Comparison of ENCODE assay signal across 31 cellular contexts in genomic region chr6:131393433-131393832, GRCh38.
DNase-seq lines count a peak whose midpoint lies in the region; ATAC-seq and TF ChIP-seq lines count a peak whose summit lies in the region.
"Had no signal": no experiment of that assay in that cellular context is flagged by ENCODE, and none has a peak within 500 bp of the region (broad histone marks: within the 10 kb centered on the region; RNA-seq: fewer than 3 reads in every experiment).

No MANE protein-coding gene starts in this region.

- H3K27ac ChIP-seq in HEK293 (ENCODE audit: extremely low read depth, low read depth, low read length) (no peak overlapping the region), tibial artery (no peak overlapping the region)
- H3K27ac ChIP-seq: 22Rv1; A549; BLaER1; BLaER1 treated with 17β-estradiol and CSF1 and Interleukin-3, amounts not matched to agents 10 nM and 100 nM; C4-2B had no signal

- POLR2A ChIA-PET in HEK293 (lab: Yijun Ruan, JAX), result no interaction called here
- POLR2A ChIA-PET in WTC11 (lab: Charles Lee), result no interaction called here
- POLR2A ChIA-PET in activated CD4-positive, alpha-beta T cell treated with anti-CD3 and anti-CD28 coated beads, Interleukin-2, amount 10 ng/mL, durations not matched to agents 7 days and 5 days (lab: Charles Lee), result no interaction called here

- no peak overlapping the region for H3K27ac Mint-ChIP-seq in WTC11
- no peak overlapping the region for H3K27ac Mint-ChIP-seq in activated CD4-positive, alpha-beta T cell treated with anti-CD3 and anti-CD28 coated beads, Interleukin-2, amount 10 ng/mL, durations not matched to agents 7 days and 5 days
- H3K27ac Mint-ChIP-seq: B cell; CD14-positive monocyte; CD4-positive, alpha-beta T cell; CD4-positive, CD25-positive, alpha-beta regulatory T cell; CD8-positive, alpha-beta memory T cell; CD8-positive, alpha-beta T cell had no signal

- intact Hi-C loops in tibial artery (cut with DNase I; ENCODE audit: low total_unique reads), result no loop called here

- H3K4me3 Mint-ChIP-seq in WTC11, result no peak overlapping the region
- H3K4me3 Mint-ChIP-seq in activated CD4-positive, alpha-beta T cell treated with anti-CD3 and anti-CD28 coated beads, Interleukin-2, amount 10 ng/mL, durations not matched to agents 7 days and 5 days, result no peak overlapping the region
- H3K4me3 Mint-ChIP-seq: B cell; CD14-positive monocyte; CD4-positive, alpha-beta memory T cell; CD4-positive, alpha-beta T cell; CD4-positive, CD25-positive, alpha-beta regulatory T cell; CD8-positive, alpha-beta memory T cell; CD8-positive, alpha-beta T cell had no signal

- no peak for TF ChIP-seq CTCF in HEK293 (tag by site-specific recombination; IDR thresholded peaks at IDR 0.05)
- no peak for TF ChIP-seq CTCF in WTC11 (IDR thresholded peaks at IDR 0.05)
- TF ChIP-seq CTCF in tibial artery (IDR thresholded peaks at IDR 0.05), result no peak

- no peak for DNase-seq in WTC11 (ENCODE audit: low spot score)
- DNase-seq in tibial artery, result no peak
- no peak for DNase-seq in activated CD4-positive, alpha-beta T cell treated with anti-CD3 and anti-CD28 coated beads, Interleukin-2, amount 10 ng/mL, durations not matched to agents 7 days and 5 days
- DNase-seq: 8988T; ACHN; AML-193; BE2C; C1 segment of cervical spinal cord; Caco-2; Calu3; CD4-positive, alpha-beta memory T cell; CD4-positive, alpha-beta T cell; CD4-positive, CD25-positive, alpha-beta regulatory T cell; CD8-positive, alpha-beta memory T cell; CD8-positive, alpha-beta T cell; COR-L47; DMS 273 treated with DMSO at 0.1 percent for 48 hours; DMS153; DMS53; DMS79; DMS79 treated with DMSO at 0.1 percent for 48 hours; DND-41; EL had no signal

- H3K9me3 ChIP-seq in HEK293 (ENCODE audit: control insufficient read depth, insufficient read depth, low read depth, low read length) (no peaks in the 10 kb centered on the region), tibial artery (peaks cover 0 to 4% (median 0%) of the 10 kb centered on the region in 3 donors)
- H3K9me3 ChIP-seq: A549, BE2C, BLaER1, Caco-2 had no signal

- H3K4me1 ChIP-seq in HEK293 (ENCODE audit: control insufficient read depth, insufficient read depth, low read length) (no peaks in the 10 kb centered on the region; the same call in 1 of the 2 replicates), tibial artery (no peaks in the 10 kb centered on the region)
- H3K4me1 ChIP-seq: A549, BE2C, Caco-2 had no signal

- no peak for ATAC-seq in WTC11
- ATAC-seq: A549; CD8-positive, alpha-beta T cell had no signal

- H3K27me3 Mint-ChIP-seq in WTC11 (ENCODE audit: low read depth), result peaks cover 17% of the 10 kb centered on the region
- no peaks in the 10 kb centered on the region for H3K27me3 Mint-ChIP-seq in activated CD4-positive, alpha-beta T cell treated with anti-CD3 and anti-CD28 coated beads, Interleukin-2, amount 10 ng/mL, durations not matched to agents 7 days and 5 days
- H3K27me3 Mint-ChIP-seq: B cell; CD4-positive, alpha-beta memory T cell; CD4-positive, alpha-beta T cell; CD8-positive, alpha-beta memory T cell had no signal

- H3K4me3 ChIP-seq in HEK293 (ENCODE audit: low read depth, low read length), result no peak overlapping the region
- no peak overlapping the region for H3K4me3 ChIP-seq in tibial artery
- H3K4me3 ChIP-seq: A549; BLaER1; BLaER1 treated with 17β-estradiol and CSF1 and Interleukin-3, amounts not matched to agents 10 nM and 100 nM had no signal

- H3K36me3 ChIP-seq in HEK293 (ENCODE audit: control insufficient read depth in 2 of 2, insufficient read depth in 1 of 2, low read length in 2 of 2) (no peaks in the 10 kb centered on the region), tibial artery (no peaks in the 10 kb centered on the region)
- H3K36me3 ChIP-seq: BE2C; BLaER1; BLaER1 treated with 17β-estradiol and CSF1 and Interleukin-3, amounts not matched to agents 10 nM and 100 nM had no signal

- H3K4me1 Mint-ChIP-seq in WTC11, result peaks cover 7% of the 10 kb centered on the region
- no peaks in the 10 kb centered on the region for H3K4me1 Mint-ChIP-seq in activated CD4-positive, alpha-beta T cell treated with anti-CD3 and anti-CD28 coated beads, Interleukin-2, amount 10 ng/mL, durations not matched to agents 7 days and 5 days
- H3K4me1 Mint-ChIP-seq: B cell had no signal

- H3K36me3 Mint-ChIP-seq in WTC11, result peaks cover 7% of the 10 kb centered on the region
- H3K36me3 Mint-ChIP-seq in activated CD4-positive, alpha-beta T cell treated with anti-CD3 and anti-CD28 coated beads, Interleukin-2, amount 10 ng/mL, durations not matched to agents 7 days and 5 days (ENCODE audit: low read depth), result peaks cover 8% of the 10 kb centered on the region
- H3K36me3 Mint-ChIP-seq: CD14-positive monocyte had no signal

- no peaks in the 10 kb centered on the region for H3K27me3 ChIP-seq in tibial artery
- H3K27me3 ChIP-seq: BE2C; BLaER1; BLaER1 treated with 17β-estradiol and CSF1 and Interleukin-3, amounts not matched to agents 10 nM and 100 nM had no signal

- CTCF ChIA-PET in HEK293 (lab: Yijun Ruan, JAX) (interaction anchor here (0.6 kb wide), 2 partner anchors 22 to 87 kb away, joined by 4 to 5 read pairs; no protein-coding TSS in a partner anchor), WTC11 (lab: Charles Lee) (interaction anchor here (1.0 kb wide), 1 partner anchor 235 kb away, joined by 4 read pairs; the partner anchor contains the start of gene MED23)
- CTCF ChIA-PET in activated CD4-positive, alpha-beta T cell treated with anti-CD3 and anti-CD28 coated beads, Interleukin-2, amount 10 ng/mL, durations not matched to agents 7 days and 5 days (lab: Charles Lee), result no interaction called here

- H3K9me3 Mint-ChIP-seq in WTC11, result peaks cover 21% of the 10 kb centered on the region
- peaks cover 10% of the 10 kb centered on the region for H3K9me3 Mint-ChIP-seq in activated CD4-positive, alpha-beta T cell treated with anti-CD3 and anti-CD28 coated beads, Interleukin-2, amount 10 ng/mL, durations not matched to agents 7 days and 5 days

TF ChIP-seq in HEK293, 187 proteins besides CTCF, POLR2A, EP300 and RAD21:
- TF ChIP-seq ZSCAN30 (tag by site-specific recombination; IDR thresholded peaks at IDR 0.05), result no peak
- TF ChIP-seq SETDB1 (IDR thresholded peaks at IDR 0.05; ENCODE audit: insufficient read length, low read length), result peak; percentile 81

TF ChIP-seq in WTC11, 78 proteins besides CTCF, POLR2A, EP300 and RAD21:
- no peak for TF ChIP-seq OVOL2 (CRISPR knock-in tag; IDR thresholded peaks at IDR 0.05; ENCODE audit: borderline replicate concordance)
- peak; percentile 73; the same call in 1 of the 2 replicates for TF ChIP-seq ZNF317 (CRISPR knock-in tag; IDR thresholded peaks at IDR 0.05; ENCODE audit: borderline replicate concordance, low read depth)
TF ChIP-seq in WTC11: peak in this region for 1.
